Comparison of ENCODE assay signal across 9 cellular contexts in genomic region chr1:169586067-169586394, GRCh38. TPM values are rescaled to one million over a fixed set of nuclear protein-coding genes. Genes with fewer than 3 reads are reported as not detected.
A peak's percentile ranks its signal among the peaks of the same experiment; 100 is the strongest.
DNase-seq lines count a peak whose midpoint lies in the region; ATAC-seq, FAIRE-seq and TF ChIP-seq lines count a peak whose summit lies in the region.
"Had no signal": no experiment of that assay in that cellular context is flagged by ENCODE, and none has a peak within 500 bp of the region (broad histone marks: within the 10 kb centered on the region; RNA-seq: fewer than 3 reads in every experiment).

No MANE protein-coding gene starts in this region.

- TF ChIP-seq EP300 in HepG2 (IDR thresholded peaks at IDR 0.05; ENCODE audit: low read depth in 2 of 2, low read length in 2 of 2) (no peak), HepG2 (CRISPR knock-in tag; IDR thresholded peaks at IDR 0.05; ENCODE audit: borderline replicate concordance) (no peak)

- no peaks in the 10 kb centered on the region for H3K9me3 Mint-ChIP-seq in CD14-positive monocyte

- H3K4me1 Mint-ChIP-seq in CD14-positive monocyte, result peaks cover 40% of the 10 kb centered on the region

- H4K20me1 ChIP-seq in SU-DHL-6 (ENCODE audit: low read depth, low read length), result no peaks in the 10 kb centered on the region
- no peaks in the 10 kb centered on the region for H4K20me1 ChIP-seq in HepG2 (ENCODE audit: insufficient read depth, low read length)

- no peak overlapping the region for H3K27ac ChIP-seq in SU-DHL-6 (ENCODE audit: low read depth, low read length)
- H3K27ac ChIP-seq in HepG2 (ENCODE audit: extremely low read length, insufficient read depth, low read length), result peak overlapping the region; percentile 95
- H3K27ac ChIP-seq: ascending aorta had no signal

- TF ChIP-seq POLR2A in HepG2 (IDR thresholded peaks at IDR 0.05; ENCODE audit: insufficient read depth in 1 of 2, low read depth in 2 of 2, low read length in 2 of 2), result no peak

- no peaks in the 10 kb centered on the region for H3K27me3 Mint-ChIP-seq in CD14-positive monocyte (ENCODE audit: low read depth in 3 of 3)

- no peak for FAIRE-seq in HepG2 (lab: Jason Lieb, UNC)

- DNase-seq in CD14-positive monocyte (ENCODE audit: low spot score), result no peak
- no peak for DNase-seq in HepG2 (ENCODE audit: low spot score)
- no peak for DNase-seq in nucleus accumbens (lab: John Stamatoyannopoulos, UW)
- DNase-seq in MV-4-11 (lab: John Stamatoyannopoulos, UW), result no peak
- no peak for DNase-seq in posterior vena cava (ENCODE audit: low spot score)
- DNase-seq in midbrain (lab: John Stamatoyannopoulos, UW), result no peak

- intact Hi-C loops in CD14-positive monocyte (cut with micrococcal nuclease), result loop anchor here (5.0 to 10.0 kb wide), 3 partner anchors 126 to 219 kb away; partner anchors contain the start of genes METTL18 (in 1 of the 2) and SELL (in 1 of the 2)
- intact Hi-C loops in HepG2 (cut with micrococcal nuclease; ENCODE audit: unreplicated experiment), result loop anchor here (1.0 to 5.0 kb wide), 4 partner anchors 14 to 306 kb away; partner anchors contain the start of gene SCYL3
- intact Hi-C loops in posterior vena cava (cut with DNase I), result no loop called here

- TF ChIP-seq CTCF in CD14-positive monocyte (IDR thresholded peaks at IDR 0.05) (no peak), SU-DHL-6 (IDR thresholded peaks at IDR 0.05; ENCODE audit: insufficient read depth, low read length, poor library complexity, severe bottlenecking) (no peak), HepG2 (CRISPR knock-in tag; IDR thresholded peaks at IDR 0.05) (no peak)

- H3K9ac ChIP-seq in SU-DHL-6 (ENCODE audit: low read length) (no peak overlapping the region), HepG2 (ENCODE audit: insufficient read depth, low read depth, low read length) (peak overlapping the region; percentile 98)

- H3K4me1 ChIP-seq in HepG2 (ENCODE audit: insufficient read depth, low read length), result peaks cover 63% of the 10 kb centered on the region
- H3K4me1 ChIP-seq: ascending aorta had no signal

- H3K9me3 ChIP-seq in SU-DHL-6 (ENCODE audit: insufficient read depth, low read length) (no peaks in the 10 kb centered on the region), HepG2 (ENCODE audit: low read length) (no peaks in the 10 kb centered on the region)
- H3K9me3 ChIP-seq: ascending aorta had no signal

- 6% methylated on average over 3 of the region's 5 CpGs for WGBS in HepG2 (ENCODE audit: low lambda C conversion rate)

- no peak for TF ChIP-seq RAD21 in HepG2 (CRISPR knock-in tag; IDR thresholded peaks at IDR 0.05)

- H3K36me3 ChIP-seq in SU-DHL-6 (ENCODE audit: low read length) (no peaks in the 10 kb centered on the region), HepG2 (replicated peaks in 1 of 2; ENCODE audit: control insufficient read depth in 1 of 2, insufficient read depth in 2 of 2, low read length in 2 of 2) (peaks cover 3 to 5% of the 10 kb centered on the region in 2 experiments)
- H3K36me3 ChIP-seq: ascending aorta had no signal

- H3K4me3 Mint-ChIP-seq in CD14-positive monocyte, result peak overlapping the region; percentile 82 to 92

- POLR2A ChIA-PET in HepG2 (lab: Yijun Ruan, JAX), result interaction anchor here (0.8 to 2.2 kb wide), 20 partner anchors 9 to 1360 kb away, joined by 3 to 60 read pairs (median 4); partner anchors contain the start of genes METTL18, SCYL3, SFT2D2 and SLC19A2

- BruUV-seq in HepG2 (replicated peaks; lab: Mats Ljungman, UMichigan), result no TSS peak

- ATAC-seq in GM21529 (IDR thresholded peaks at IDR 0.05; ENCODE audit: unreplicated experiment), result peak; percentile 23
- peak; percentile 19 for ATAC-seq in HepG2

- no peak overlapping the region for H3K4me3 ChIP-seq in SU-DHL-6 (ENCODE audit: insufficient read depth, low read length, poor library complexity, severe bottlenecking)
- peak overlapping the region; percentile 84 to 98 (median 98) for H3K4me3 ChIP-seq in HepG2 (replicated peaks in 1 of 3; ENCODE audit: insufficient read depth in 1 of 3, low read depth in 2 of 3, low read length in 3 of 3)
- H3K4me3 ChIP-seq: ascending aorta had no signal

- H3F3A ChIP-seq in SU-DHL-6 (ENCODE audit: insufficient read depth), result no peaks in the 10 kb centered on the region

- H3K27me3 ChIP-seq in SU-DHL-6 (ENCODE audit: low read length) (no peaks in the 10 kb centered on the region), HepG2 (ENCODE audit: control insufficient read depth in 1 of 2, insufficient read depth in 2 of 2, low read length in 2 of 2) (no peaks in the 10 kb centered on the region; a peak in 1 of 5 replicates)
- H3K27me3 ChIP-seq: ascending aorta had no signal

- H3K4me2 ChIP-seq in SU-DHL-6 (ENCODE audit: low read depth, low read length, poor library complexity, severe bottlenecking), result peak overlapping the region; percentile 18
- H3K4me2 ChIP-seq in HepG2 (ENCODE audit: low read depth, low read length), result peak overlapping the region; percentile 98

- H3K36me3 Mint-ChIP-seq in CD14-positive monocyte, result peaks cover 7 to 10% of the 10 kb centered on the region in 2 donors

- H3K9me2 ChIP-seq in SU-DHL-6 (replicated peaks; ENCODE audit: insufficient read depth, low read length), result no peaks in the 10 kb centered on the region

- in situ Hi-C loops in HepG2 (cut with HindIII; ENCODE audit: extremely low pct_ligation_motif_present, low pct_unique_long_range_greater_than_20kb), result no loop called here

- CTCF ChIA-PET in HepG2 (lab: Yijun Ruan, JAX; ENCODE audit: low intra/inter-chr PET ratio, low total read pairs), result interaction anchor here (1.7 kb wide), 1 partner anchor 126 kb away, joined by 6 read pairs; the partner anchor contains the start of gene SELL

- H3K79me2 ChIP-seq in SU-DHL-6 (ENCODE audit: insufficient read depth, low read length) (no peaks in the 10 kb centered on the region), HepG2 (ENCODE audit: insufficient read depth, low read length) (peaks cover 53% of the 10 kb centered on the region)

- no peak overlapping the region for H2AFZ ChIP-seq in SU-DHL-6 (ENCODE audit: low read depth, low read length, severe bottlenecking)
- no peak overlapping the region for H2AFZ ChIP-seq in HepG2 (ENCODE audit: low read length)

- peak overlapping the region; percentile 93 to 97 (median 95) for H3K27ac Mint-ChIP-seq in CD14-positive monocyte

RNA-seq across cellular contexts. Expression of gene F5, which starts 0.2 kb away (rescaled TPM):
- polyA plus RNA-seq in CD14-positive monocyte (10 to 100 TPM in 1 of 2 donors, 1 to 10 TPM in 1; 6.5 to 14.5 TPM), HepG2 (2011; rRNA removed) (64.0 and 65.5 TPM in 2 replicates)
- total RNA-seq in HepG2 (2016; rRNA removed; fragmentation: Illumina TruSeq; extraction: Trizol) (38.3 and 38.5 TPM in 2 replicates), posterior vena cava (1 to 10 TPM in 1 of 2 donors, under 1 TPM in 1; 1.00 to 2.5 TPM)
- 6.6 and 9.4 TPM in 2 replicates for total RNA-seq in HepG2 (2016; cell fraction: cytosol; rRNA removed; fragmentation: Illumina TruSeq; extraction: Trizol; ENCODE audit: low read depth)
- total RNA-seq in HepG2 (2016; cell fraction: insoluble cytoplasmic fraction; rRNA removed; fragmentation: Illumina TruSeq; extraction: Trizol), result 33.8 and 35.2 TPM in 2 replicates
- 11.9 and 15.3 TPM in 2 replicates for total RNA-seq in HepG2 (2016; cell fraction: membrane; rRNA removed; fragmentation: Illumina TruSeq; extraction: Trizol)
- 102 and 119 TPM in 2 replicates for total RNA-seq in HepG2 (2016; cell fraction: nucleus; rRNA removed; fragmentation: Illumina TruSeq; extraction: Trizol)
- polyA plus RNA-seq in HepG2 (2011; cell fraction: cytosol; rRNA removed), result 20.1 and 37.4 TPM in 2 replicates
- 61.3 and 88.6 TPM in 2 replicates for polyA plus RNA-seq in HepG2 (2011; cell fraction: nucleus; rRNA removed)
- 145 and 175 TPM in 2 replicates for polyA plus RNA-seq in HepG2 (2012)
- 5.8 and 7.1 TPM in 2 replicates for polyA plus RNA-seq in HepG2 (2016; cell fraction: cytosol; fragmentation: Illumina TruSeq; extraction: Trizol; ENCODE audit: low read depth)
- 50.8 and 58.7 TPM in 2 replicates for polyA plus RNA-seq in HepG2 (2016; cell fraction: insoluble cytoplasmic fraction; fragmentation: Illumina TruSeq; extraction: Trizol; ENCODE audit: low read depth)
- 13.1 and 13.9 TPM in 2 replicates for polyA plus RNA-seq in HepG2 (2016; cell fraction: membrane; fragmentation: Illumina TruSeq; extraction: Trizol; ENCODE audit: low read depth)
- polyA plus RNA-seq in HepG2 (2016; cell fraction: nucleus; fragmentation: Illumina TruSeq; extraction: Trizol; ENCODE audit: insufficient read depth, low read depth), result 177 and 188 TPM in 2 replicates
- 0.02 and 35.4 TPM in 2 replicates for polyA minus RNA-seq in HepG2 (2011; rRNA and poly(A)+ RNA removed; ENCODE audit: low replicate concordance)
- 46.0 and 76.1 TPM in 2 replicates for polyA minus RNA-seq in HepG2 (2011; cell fraction: cytosol; rRNA and poly(A)+ RNA removed)
- 133 and 175 TPM in 2 replicates for polyA minus RNA-seq in HepG2 (2011; cell fraction: nucleus; rRNA and poly(A)+ RNA removed)
- total RNA-seq: ascending aorta had no signal

RNA-seq across cellular contexts. Expression of gene SELP, which starts 43.9 kb away (rescaled TPM):
- 1 to 10 TPM in 1 of 2 donors, under 1 TPM in 1; 0.84 to 1.4 TPM for polyA plus RNA-seq in CD14-positive monocyte
- total RNA-seq in HepG2 (2016; rRNA removed; fragmentation: Illumina TruSeq; extraction: Trizol), result not detected in 2 replicates
- total RNA-seq in HepG2 (2016; cell fraction: cytosol; rRNA removed; fragmentation: Illumina TruSeq; extraction: Trizol; ENCODE audit: low read depth), result not detected in 2 replicates
- total RNA-seq in HepG2 (2016; cell fraction: insoluble cytoplasmic fraction; rRNA removed; fragmentation: Illumina TruSeq; extraction: Trizol), result not detected in 2 replicates
- total RNA-seq in HepG2 (2016; cell fraction: membrane; rRNA removed; fragmentation: Illumina TruSeq; extraction: Trizol), result not detected in 2 replicates
- not detected in 2 replicates for total RNA-seq in HepG2 (2016; cell fraction: nucleus; rRNA removed; fragmentation: Illumina TruSeq; extraction: Trizol)
- polyA plus RNA-seq in HepG2 (2011; rRNA removed), result 0.11 TPM in 1 of 2 replicates, not detected in the other
- polyA plus RNA-seq in HepG2 (2011; cell fraction: cytosol; rRNA removed), result not detected in 2 replicates
- polyA plus RNA-seq in HepG2 (2011; cell fraction: nucleus; rRNA removed), result not detected in 2 replicates
- not detected in 2 replicates for polyA plus RNA-seq in HepG2 (2012)
- not detected in 2 replicates for polyA plus RNA-seq in HepG2 (2016; cell fraction: cytosol; fragmentation: Illumina TruSeq; extraction: Trizol; ENCODE audit: low read depth)
- polyA plus RNA-seq in HepG2 (2016; cell fraction: insoluble cytoplasmic fraction; fragmentation: Illumina TruSeq; extraction: Trizol; ENCODE audit: low read depth), result not detected in 2 replicates
- polyA plus RNA-seq in HepG2 (2016; cell fraction: membrane; fragmentation: Illumina TruSeq; extraction: Trizol; ENCODE audit: low read depth), result not detected in 2 replicates
- not detected in 2 replicates for polyA plus RNA-seq in HepG2 (2016; cell fraction: nucleus; fragmentation: Illumina TruSeq; extraction: Trizol; ENCODE audit: insufficient read depth, low read depth)
- polyA minus RNA-seq in HepG2 (2011; rRNA and poly(A)+ RNA removed; ENCODE audit: low replicate concordance), result not detected in 2 replicates
- polyA minus RNA-seq in HepG2 (2011; cell fraction: cytosol; rRNA and poly(A)+ RNA removed), result not detected in 2 replicates
- not detected in 2 replicates for polyA minus RNA-seq in HepG2 (2011; cell fraction: nucleus; rRNA and poly(A)+ RNA removed)
- 10 to 100 TPM; 14.2 to 23.8 TPM for total RNA-seq in posterior vena cava

Comparison
In these comparisons a context has a peak if more than half of its experiments do, and no peak if none do; other contexts are left out.
1. RNA of gene SELP, which starts 43.9 kb away (total RNA-seq): 14.2 to 23.8 TPM in posterior vena cava; not detected in HepG2; every median in the first group is over 10 times any median in the second.
2. intact Hi-C loops: an anchor here in CD14-positive monocyte (5.0 to 10.0 kb wide) and HepG2 (1.0 to 5.0 kb wide); none called in posterior vena cava.